ENCODE assay signal across 23 cellular contexts in the genomic region with DNA sequence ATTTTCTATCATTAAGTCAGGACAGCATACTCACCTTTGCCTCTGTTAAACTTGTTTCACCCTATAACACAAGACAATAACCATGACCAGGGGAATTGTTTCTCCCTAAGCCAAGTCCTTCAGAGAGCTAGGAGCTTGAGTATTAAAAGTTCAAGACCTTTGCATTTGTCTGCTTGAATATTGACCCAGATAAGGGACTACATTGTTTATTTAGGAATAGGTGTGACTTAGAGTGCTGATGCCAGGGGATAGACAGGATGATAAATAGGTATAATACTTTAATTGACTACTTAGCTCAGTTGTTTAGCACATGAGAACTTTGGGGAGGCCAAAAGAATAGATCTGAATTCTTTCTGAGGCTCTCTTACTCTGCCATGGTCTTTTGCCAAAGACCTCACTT.
"Had no signal": no experiment of that assay in that cellular context is flagged by ENCODE, and none has a peak within 500 bp of the region (broad histone marks: within the 10 kb centered on the region; RNA-seq: fewer than 3 reads in every experiment).

No MANE protein-coding gene starts in this region.

- ATAC-seq: left colon; left lung; lower lobe of right lung; naive thymus-derived CD8-positive, alpha-beta T cell; sciatic nerve; stimulated activated effector memory CD8-positive, alpha-beta T cell treated with anti-CD3 and anti-CD28 coated beads, Interleukin-12 subunit alpha, Interleukin-12 subunit beta, amount 100 ng/mL, for 72 hours had no signal

- H3K36me3 ChIP-seq: left lung, lower lobe of right lung, neutrophil, right atrium auricular region, spleen, suprapubic skin, tibial nerve, uterus had no signal

- DNase-seq: hypothalamus; immature natural killer cell; kidney; left colon; left lung; lower lobe of right lung; mammary epithelial cell; mesenchymal stem cell; naive thymus-derived CD8-positive, alpha-beta T cell; occipital lobe; spleen; stimulated activated CD4-positive, alpha-beta T cell treated with anti-CD3 and anti-CD28 coated beads, Interleukin-4, amount 100 ng/mL, for 24 hours; stimulated activated naive CD4-positive, alpha-beta T cell; uterus had no signal

- FAIRE-seq: islet of Langerhans, kidney had no signal

- H3K27ac ChIP-seq: left lung, lower lobe of right lung, neural progenitor cell, neutrophil, right atrium auricular region, skin epidermis, spleen, suprapubic skin, uterus had no signal

- H3K27me3 ChIP-seq: left lung, neural progenitor cell, neutrophil, right atrium auricular region, spleen, suprapubic skin, tibial nerve, uterus had no signal

- H3K4me1 ChIP-seq: left lung, uterus had no signal

- H3K9me3 ChIP-seq: left lung, lower lobe of right lung, neutrophil, right atrium auricular region, spleen, suprapubic skin, tibial nerve, uterus had no signal

- H3K4me3 ChIP-seq: left lung, lower lobe of right lung, neural progenitor cell, right atrium auricular region, skin epidermis, spleen, suprapubic skin, tibial nerve, uterus had no signal
